16 cellular contexts compared by ENCODE assay signal in genomic region chr20:47233333-47234188, GRCh38.
A peak's percentile ranks its signal among the peaks of the same experiment; 100 is the strongest.
DNase-seq lines count a peak whose midpoint lies in the region; ATAC-seq, FAIRE-seq and TF ChIP-seq lines count a peak whose summit lies in the region.
"Had no signal": no experiment of that assay in that cellular context is flagged by ENCODE, and none has a peak within 500 bp of the region (broad histone marks: within the 10 kb centered on the region; RNA-seq: fewer than 3 reads in every experiment).

No MANE protein-coding gene starts in this region.

- in situ Hi-C loops in GM12878 (cut with MboI), result no loop called here

- FAIRE-seq in GM12878 (lab: Jason Lieb, UNC), result no peak
- FAIRE-seq: islet of Langerhans had no signal

- DNase-seq in AG08395 (ENCODE audit: low spot score) (peak; percentile 11), M059J (ENCODE audit: low read depth) (peak; percentile 16), GM12878 (ENCODE audit: low read depth, low spot score) (no peak), right lobe of liver (peak in 1 of 3 donors; percentile 69), AML-193 (lab: John Stamatoyannopoulos, UW) (no peak), NCI-H2171 treated with DMSO at 0.1 percent for 48 hours (lab: John Stamatoyannopoulos, UW) (no peak)
- DNase-seq: activated CD8-positive, alpha-beta T cell treated with anti-CD3 and anti-CD28 coated beads for 36 hours; activated effector memory CD4-positive, alpha-beta T cell treated with anti-CD3 and anti-CD28 coated beads, Interleukin-2, amount 50 U/mL, for 16 hours; DMS53; NCI-H1048; SJCRH30; upper lobe of left lung had no signal

- no peak overlapping the region for H3K27ac ChIP-seq in GM12878 (ENCODE audit: control insufficient read depth, insufficient read depth)
- peak overlapping the region in 1 of 3 donors; percentile 62 for H3K27ac ChIP-seq in right lobe of liver
- H3K27ac ChIP-seq: cardiac muscle cell, SJCRH30, upper lobe of left lung had no signal

- H3K36me3 ChIP-seq in GM12878 (ENCODE audit: control insufficient read depth in 2 of 2, insufficient read depth in 2 of 2, low read length in 1 of 2), result peaks cover 30 to 46% of the 10 kb centered on the region in 2 experiments
- H3K36me3 ChIP-seq in right lobe of liver, result peaks cover 0 to 32% (median 10%) of the 10 kb centered on the region in 4 donors

- CTCF ChIA-PET in GM12878 (lab: Yijun Ruan, JAX), result interaction anchor here (0.7 to 4.1 kb wide), 2 partner anchors 12 to 151 kb away, joined by 3 to 18 read pairs; no protein-coding TSS in a partner anchor

- H3K4me1 ChIP-seq in GM12878 (ENCODE audit: control insufficient read depth, insufficient read depth, low read length) (peaks cover 5% of the 10 kb centered on the region; the same call in 1 of the 2 replicates), right lobe of liver (peaks cover 0 to 31% (median 0%) of the 10 kb centered on the region in 4 donors)
- H3K4me1 ChIP-seq: upper lobe of left lung had no signal

- no peaks in the 10 kb centered on the region; the same call in 2 of the 3 replicates for H3K9me3 ChIP-seq in GM12878 (replicated peaks; ENCODE audit: control insufficient read depth, insufficient read depth, low read length)
- H3K9me3 ChIP-seq in right lobe of liver, result no peaks in the 10 kb centered on the region
- H3K9me3 ChIP-seq: SJCRH30, upper lobe of left lung had no signal

- H2AFZ ChIP-seq in GM12878 (ENCODE audit: control insufficient read depth, low read depth, low read length), result no peak overlapping the region

- RAD21 ChIA-PET in GM12878 (lab: Charles Lee; ENCODE audit: unreplicated experiment), result no interaction called here

- POLR2A ChIA-PET in GM12878 (lab: Charles Lee), result no interaction called here

- TF ChIP-seq CTCF in GM12878 (IDR thresholded peaks at IDR 0.05 in 2 of 3, conservative IDR thresholded peaks at IDR 0.05 in 1 of 3; ENCODE audit: control insufficient read depth in 2 of 3, extremely low read depth in 1 of 3, insufficient read depth in 1 of 3, low read depth in 3 of 3, low read length in 3 of 3) (no peak), right lobe of liver (IDR thresholded peaks at IDR 0.05) (no peak)

- BruUV-seq in GM12878 (replicated peaks; lab: Mats Ljungman, UMichigan), result no TSS peak

- SMC1A ChIA-PET in GM12878 (lab: Charles Lee; ENCODE audit: uncharacterized antibody, unreplicated experiment), result interaction anchor here (1.1 to 1.3 kb wide), 2 partner anchors 25 to 29 kb away, joined by 3 to 4 read pairs; no protein-coding TSS in a partner anchor

- no peak for TF ChIP-seq EP300 in GM12878 (IDR thresholded peaks at IDR 0.05; ENCODE audit: borderline replicate concordance in 1 of 2, control insufficient read depth in 1 of 2, low read depth in 2 of 2, low read length in 2 of 2)

- H3K4me2 ChIP-seq in GM12878 (ENCODE audit: control insufficient read depth, insufficient read depth), result no peak overlapping the region

- intact Hi-C loops in GM12878 (cut with micrococcal nuclease; ENCODE audit: unreplicated experiment) (no loop called here), right lobe of liver (cut with DNase I) (no loop called here)

- TF ChIP-seq POLR2A in GM12878 (IDR thresholded peaks at IDR 0.05; ENCODE audit: low read depth, low read length) (no peak), right lobe of liver (IDR thresholded peaks at IDR 0.05) (no peak)

- H3K4me3 ChIP-seq in GM12878 (no peak overlapping the region), right lobe of liver (no peak overlapping the region)
- H3K4me3 ChIP-seq: cardiac muscle cell, SJCRH30, upper lobe of left lung had no signal

- WGBS in GM12878 (ENCODE audit: insufficient coverage, insufficient replicate concordance, low lambda C conversion rate, missing lambda C conversion rate), result 90% methylated on average over 9 of the region's 9 CpGs
- 61% methylated on average over 4 of the region's 9 CpGs for WGBS in right lobe of liver (ENCODE audit: insufficient coverage, low coverage, low lambda C conversion rate, missing lambda C conversion rate)

- no peak; the same call in 2 of the 3 replicates for ATAC-seq in GM12878
- peak; percentile 80 to 90 (median 84) for ATAC-seq in right lobe of liver
- ATAC-seq in GM19023 (IDR thresholded peaks at IDR 0.05; ENCODE audit: unreplicated experiment), result no peak
- no peak for ATAC-seq in GM19397 (IDR thresholded peaks at IDR 0.05; ENCODE audit: unreplicated experiment)
- ATAC-seq: activated CD8-positive, alpha-beta T cell treated with anti-CD3 and anti-CD28 coated beads for 36 hours had no signal

- H3K27me3 ChIP-seq in GM12878 (replicated peaks in 1 of 2; ENCODE audit: control insufficient read depth in 2 of 2, insufficient read depth in 2 of 2, low read length in 1 of 2) (no peaks in the 10 kb centered on the region), right lobe of liver (no peaks in the 10 kb centered on the region)
- H3K27me3 ChIP-seq: cardiac muscle cell, SJCRH30, upper lobe of left lung had no signal

- H3K79me2 ChIP-seq in GM12878 (ENCODE audit: control insufficient read depth, insufficient read depth, low read length), result no peaks in the 10 kb centered on the region; the same call in 1 of the 2 replicates

- no peak overlapping the region for H3K9ac ChIP-seq in GM12878 (ENCODE audit: control insufficient read depth, insufficient read depth, low read length)

- H4K20me1 ChIP-seq in GM12878 (ENCODE audit: control insufficient read depth, insufficient read depth), result no peaks in the 10 kb centered on the region

- TF ChIP-seq RAD21 in GM12878 (IDR thresholded peaks at IDR 0.05; ENCODE audit: insufficient read depth, low read depth, low read length), result no peak

TF ChIP-seq in GM12878, 131 proteins besides CTCF, POLR2A, EP300 and RAD21:
- TF ChIP-seq ZZZ3 (IDR thresholded peaks at IDR 0.05; ENCODE audit: control insufficient read depth, insufficient read length, low read depth) (no peak), NFXL1 (IDR thresholded peaks at IDR 0.05; ENCODE audit: borderline replicate concordance) (peak; percentile 20; the same call in 1 of the 2 replicates), PAX8 (IDR thresholded peaks at IDR 0.05) (no peak), CEBPZ (IDR thresholded peaks at IDR 0.05; ENCODE audit: low read depth, low read length) (no peak), RUNX3 (IDR thresholded peaks at IDR 0.05; ENCODE audit: low read length) (peak; percentile 16; the same call in 1 of the 2 replicates)
TF ChIP-seq in GM12878: peak in this region for 2.

Comparison
In these comparisons a context has a peak if more than half of its experiments do, and no peak if none do; other contexts are left out.
1. DNase-seq: peak in AG08395 (single experiment) and M059J (single experiment); none in GM12878 (single experiment), AML-193 (0 of 2) and NCI-H2171 treated with DMSO at 0.1 percent for 48 hours (single experiment).
2. ATAC-seq: peak in right lobe of liver (4 of 4); none in GM12878 (single experiment), GM19023 (single experiment) and GM19397 (single experiment).